19 cellular contexts compared by ENCODE assay signal in the genomic region with DNA sequence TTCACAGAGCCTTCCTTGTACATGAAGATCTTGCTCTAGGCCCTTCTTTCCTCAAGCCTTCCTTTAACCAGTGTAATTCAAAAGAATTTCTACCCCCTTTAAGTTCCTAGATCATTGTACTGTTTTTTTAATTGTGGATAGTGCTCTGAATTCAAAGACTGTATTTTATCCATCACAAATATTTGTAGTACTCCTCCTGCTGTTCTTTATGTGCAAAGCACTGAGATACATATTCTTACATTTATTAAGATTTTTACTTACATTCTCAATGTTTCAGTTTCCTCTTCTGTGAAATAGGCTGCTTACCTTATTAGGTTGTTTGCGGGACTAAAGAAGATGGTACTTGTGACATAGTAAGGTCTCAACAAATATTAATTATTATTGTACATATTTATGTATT.
"Had no signal": no experiment of that assay in that cellular context is flagged by ENCODE, and none has a peak within 500 bp of the region (broad histone marks: within the 10 kb centered on the region; RNA-seq: fewer than 3 reads in every experiment).

No MANE protein-coding gene starts in this region.

- DNase-seq: activated CD4-positive, alpha-beta T cell treated with anti-CD3 and anti-CD28 coated beads, Interleukin-2, amount 10 ng/mL, durations not matched to agents 7 days and 5 days; activated CD8-positive, alpha-beta memory T cell treated with anti-CD3 and anti-CD28 coated beads, Interleukin-2, amount 50 U/mL, for 48 hours; activated naive CD4-positive, alpha-beta T cell; activated naive CD8-positive, alpha-beta T cell treated with anti-CD3 and anti-CD28 coated beads, Interleukin-2, amount 10 ng/mL, durations not matched to agents 7 days and 5 days; anterior cingulate cortex; dorsolateral prefrontal cortex; erythroblast; hypothalamus; left ventricle myocardium superior; mucosa of descending colon; naive thymus-derived CD8-positive, alpha-beta T cell; psoas muscle; right lobe of liver; stimulated activated naive CD8-positive, alpha-beta T cell treated with anti-CD3 and anti-CD28 coated beads, Interleukin-15, Interleukin-2, amounts not matched to agents 100 U/mL and 50 U/mL, for 24 hours; T-cell; T-helper 9 cell; upper lobe of left lung had no signal

- H3K27ac Mint-ChIP-seq: activated CD4-positive, alpha-beta T cell treated with anti-CD3 and anti-CD28 coated beads, Interleukin-2, amount 10 ng/mL, durations not matched to agents 7 days and 5 days; activated naive CD8-positive, alpha-beta T cell treated with anti-CD3 and anti-CD28 coated beads, Interleukin-2, amount 10 ng/mL, durations not matched to agents 7 days and 5 days; memory B cell; naive thymus-derived CD8-positive, alpha-beta T cell; T-cell had no signal

- H3K4me3 Mint-ChIP-seq: activated CD4-positive, alpha-beta T cell treated with anti-CD3 and anti-CD28 coated beads, Interleukin-2, amount 10 ng/mL, durations not matched to agents 7 days and 5 days; activated naive CD8-positive, alpha-beta T cell treated with anti-CD3 and anti-CD28 coated beads, Interleukin-2, amount 10 ng/mL, durations not matched to agents 7 days and 5 days; memory B cell; naive thymus-derived CD8-positive, alpha-beta T cell; T-cell had no signal

- H3K27me3 Mint-ChIP-seq: activated CD4-positive, alpha-beta T cell treated with anti-CD3 and anti-CD28 coated beads, Interleukin-2, amount 10 ng/mL, durations not matched to agents 7 days and 5 days; activated naive CD8-positive, alpha-beta T cell treated with anti-CD3 and anti-CD28 coated beads, Interleukin-2, amount 10 ng/mL, durations not matched to agents 7 days and 5 days; memory B cell; naive thymus-derived CD8-positive, alpha-beta T cell; T-cell had no signal

- H3K27ac ChIP-seq: breast epithelium, dorsolateral prefrontal cortex, psoas muscle, right lobe of liver, upper lobe of left lung had no signal

- H3K36me3 ChIP-seq: breast epithelium, upper lobe of left lung had no signal

- H3K4me1 ChIP-seq: breast epithelium, psoas muscle, upper lobe of left lung had no signal

- H3K27me3 ChIP-seq: breast epithelium, dorsolateral prefrontal cortex, right lobe of liver, upper lobe of left lung had no signal

- H3K36me3 Mint-ChIP-seq: activated naive CD8-positive, alpha-beta T cell treated with anti-CD3 and anti-CD28 coated beads, Interleukin-2, amount 10 ng/mL, durations not matched to agents 7 days and 5 days; memory B cell; T-cell had no signal

- H3K9me3 ChIP-seq: breast epithelium, mucosa of descending colon, psoas muscle, right lobe of liver, upper lobe of left lung had no signal

- H3K9me3 Mint-ChIP-seq: activated CD4-positive, alpha-beta T cell treated with anti-CD3 and anti-CD28 coated beads, Interleukin-2, amount 10 ng/mL, durations not matched to agents 7 days and 5 days; activated naive CD8-positive, alpha-beta T cell treated with anti-CD3 and anti-CD28 coated beads, Interleukin-2, amount 10 ng/mL, durations not matched to agents 7 days and 5 days; memory B cell; naive thymus-derived CD8-positive, alpha-beta T cell; T-cell had no signal

- H3K4me3 ChIP-seq: breast epithelium, dorsolateral prefrontal cortex, mucosa of descending colon, psoas muscle, right lobe of liver, upper lobe of left lung had no signal

- H3K4me1 Mint-ChIP-seq: activated CD4-positive, alpha-beta T cell treated with anti-CD3 and anti-CD28 coated beads, Interleukin-2, amount 10 ng/mL, durations not matched to agents 7 days and 5 days; activated naive CD8-positive, alpha-beta T cell treated with anti-CD3 and anti-CD28 coated beads, Interleukin-2, amount 10 ng/mL, durations not matched to agents 7 days and 5 days; memory B cell; naive thymus-derived CD8-positive, alpha-beta T cell; T-cell had no signal
